In the genomic region with DNA sequence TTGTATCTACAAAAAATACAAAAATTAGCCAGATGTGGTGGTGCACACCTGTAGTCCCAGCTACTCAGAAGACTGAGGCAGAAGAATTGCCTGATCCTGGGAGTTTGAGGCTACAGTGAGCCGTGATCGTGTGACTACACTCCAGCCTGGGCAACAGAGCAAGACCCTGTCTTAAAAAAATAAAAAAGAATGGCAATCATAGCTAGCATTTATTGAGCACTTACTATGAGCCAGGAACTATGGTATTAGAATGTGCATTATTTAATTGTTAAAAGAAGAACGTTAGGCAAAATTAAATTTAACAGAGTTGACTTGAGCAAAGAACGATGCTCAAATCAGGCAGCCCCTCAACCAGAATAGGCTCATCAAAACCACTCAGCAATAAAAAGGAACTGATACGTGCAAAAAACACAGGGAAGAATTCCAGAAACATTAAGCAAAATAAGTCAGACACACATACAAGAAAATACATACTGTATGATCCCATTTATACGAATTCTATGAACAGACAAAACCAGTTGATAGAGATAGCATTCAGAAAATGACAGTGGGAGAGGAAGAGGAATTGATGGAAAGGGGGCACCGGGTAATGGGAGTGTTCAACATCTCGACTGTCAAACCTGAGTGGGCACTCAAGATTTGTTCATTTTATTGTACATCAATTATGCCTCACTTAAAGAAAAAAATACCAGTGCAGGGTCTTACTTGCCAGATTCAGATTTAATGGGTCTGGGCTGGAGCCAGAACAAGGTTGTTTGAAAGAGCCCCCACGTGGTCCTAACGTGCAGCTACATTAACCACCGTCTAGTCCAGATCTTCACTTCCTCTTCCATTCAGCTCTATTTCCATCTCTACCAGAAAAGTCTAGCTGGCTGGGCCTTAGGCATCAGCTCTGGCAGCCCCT, we compare ENCODE assay signal across 8 cellular contexts. TPM values are rescaled to one million over a fixed set of nuclear protein-coding genes. Genes with fewer than 3 reads are reported as not detected.
DNase-seq lines count a peak whose midpoint lies in the region; ATAC-seq and TF ChIP-seq lines count a peak whose summit lies in the region.

No MANE protein-coding gene starts in this region.

- no peak for TF ChIP-seq EP300 in SK-N-SH (IDR thresholded peaks at IDR 0.05; ENCODE audit: borderline replicate concordance in 1 of 2, low read depth in 1 of 2, low read length in 1 of 2)

- POLR2A ChIA-PET in SK-N-SH (lab: Yijun Ruan, JAX): no interaction called here

- H3K36me3 ChIP-seq in SK-N-SH (replicated peaks in 1 of 2; ENCODE audit: control insufficient read depth in 1 of 2, insufficient read depth in 2 of 2, low read length in 1 of 2) (no peaks in the 10 kb centered on the region), RWPE2 (ENCODE audit: low read depth) (peaks cover 91% of the 10 kb centered on the region)

- no peaks in the 10 kb centered on the region for H3K79me2 ChIP-seq in SK-N-SH (ENCODE audit: insufficient read depth)

- no peaks in the 10 kb centered on the region for H4K20me1 ChIP-seq in SK-N-SH (ENCODE audit: insufficient read depth)

- H3K4me2 ChIP-seq in SK-N-SH: no peak overlapping the region

- H3K9ac ChIP-seq in SK-N-SH: no peak overlapping the region

- peaks cover 22% of the 10 kb centered on the region for H3F3A ChIP-seq in SK-N-SH (replicated peaks; ENCODE audit: insufficient read depth)

- CTCF ChIA-PET in SK-N-SH (lab: Yijun Ruan, JAX): interaction anchor here (1.1 to 2.4 kb wide), 2 partner anchors 17 to 28 kb away, joined by 3 to 6 read pairs; no protein-coding TSS in a partner anchor

- TF ChIP-seq RAD21 in SK-N-SH (IDR thresholded peaks at IDR 0.05; ENCODE audit: low read length): peak; percentile 33

- peak; percentile 40 for TF ChIP-seq CTCF in SK-N-SH (IDR thresholded peaks at IDR 0.05)
- peak; percentile 27 for TF ChIP-seq CTCF in RWPE2 (IDR thresholded peaks at IDR 0.05; ENCODE audit: poor library complexity, severe bottlenecking)
- peak; percentile 18 for TF ChIP-seq CTCF in coronary artery (IDR thresholded peaks at IDR 0.05)
- TF ChIP-seq CTCF in retinal pigment epithelial cell (conservative IDR thresholded peaks at IDR 0.05; ENCODE audit: low read depth, low read length): peak; percentile 28

- H3K27me3 ChIP-seq in SK-N-SH (ENCODE audit: insufficient read depth): no peaks in the 10 kb centered on the region
- no peaks in the 10 kb centered on the region for H3K27me3 ChIP-seq in RWPE2 (ENCODE audit: insufficient read depth, poor library complexity, severe bottlenecking)

- no peaks in the 10 kb centered on the region for H3K9me2 ChIP-seq in SK-N-SH

- H3K9me3 ChIP-seq in SK-N-SH: no peaks in the 10 kb centered on the region
- H3K9me3 ChIP-seq in RWPE2 (ENCODE audit: severe bottlenecking): no peaks in the 10 kb centered on the region

- 66% methylated on average over 11 of the region's 11 CpGs for WGBS in SK-N-SH (ENCODE audit: low lambda C conversion rate)

- DNase-seq in SK-N-SH: peak; percentile 55
- DNase-seq in RWPE2 (ENCODE audit: low spot score): no peak
- no peak for DNase-seq in coronary artery (ENCODE audit: low spot score)
- DNase-seq in retinal pigment epithelial cell (ENCODE audit: low read depth): no peak
- DNase-seq in NCI-H510A treated with DMSO at 0.1 percent for 48 hours (lab: John Stamatoyannopoulos, UW): no peak

- H3K27ac ChIP-seq in SK-N-SH (ENCODE audit: low read depth in 2 of 2, low read length in 1 of 2) (no peak overlapping the region), RWPE2 (ENCODE audit: poor library complexity, severe bottlenecking) (peak overlapping the region; percentile 100), coronary artery (no peak overlapping the region)

- H2AFZ ChIP-seq in SK-N-SH (ENCODE audit: low read depth): no peak overlapping the region

- H3K4me3 ChIP-seq in SK-N-SH (ENCODE audit: low read depth in 2 of 2, low read length in 1 of 2) (no peak overlapping the region), RWPE2 (ENCODE audit: severe bottlenecking) (no peak overlapping the region), coronary artery (no peak overlapping the region), retinal pigment epithelial cell (ENCODE audit: low read length) (no peak overlapping the region)

- ATAC-seq in SK-N-SH treated with all-trans-retinoic acid at 6 μM for 48 hours (no peak), HG02884 (IDR thresholded peaks at IDR 0.05; ENCODE audit: unreplicated experiment) (peak; percentile 63), RWPE2 (ENCODE audit: low read depth) (no peak), HG03039 (IDR thresholded peaks at IDR 0.05; ENCODE audit: unreplicated experiment) (no peak)

- H3K4me1 ChIP-seq in SK-N-SH (ENCODE audit: control insufficient read depth in 1 of 2, insufficient read depth in 2 of 2, low read depth in 1 of 2, low read length in 1 of 2): peaks cover 3 to 18% of the 10 kb centered on the region in 2 experiments; a peak in 3 of 4 replicates
- H3K4me1 ChIP-seq in RWPE2 (ENCODE audit: insufficient read depth, poor library complexity, severe bottlenecking): peaks cover 78% of the 10 kb centered on the region

TF ChIP-seq in SK-N-SH, 30 proteins besides CTCF, POLR2A, EP300 and RAD21:
- TF ChIP-seq SMC3 (IDR thresholded peaks at IDR 0.05; ENCODE audit: low read depth, low read length) (0 out of 2 replicates have a peak, but pooled peaks have one; percentile 7), NFIC (IDR thresholded peaks at IDR 0.05; ENCODE audit: borderline replicate concordance) (no peak)

TF ChIP-seq in SK-N-SH treated with all-trans-retinoic acid at 6 μM for 48 hours, 23 proteins besides CTCF, POLR2A, EP300 and RAD21 (continues in another document):
- TF ChIP-seq, protein P1, sequence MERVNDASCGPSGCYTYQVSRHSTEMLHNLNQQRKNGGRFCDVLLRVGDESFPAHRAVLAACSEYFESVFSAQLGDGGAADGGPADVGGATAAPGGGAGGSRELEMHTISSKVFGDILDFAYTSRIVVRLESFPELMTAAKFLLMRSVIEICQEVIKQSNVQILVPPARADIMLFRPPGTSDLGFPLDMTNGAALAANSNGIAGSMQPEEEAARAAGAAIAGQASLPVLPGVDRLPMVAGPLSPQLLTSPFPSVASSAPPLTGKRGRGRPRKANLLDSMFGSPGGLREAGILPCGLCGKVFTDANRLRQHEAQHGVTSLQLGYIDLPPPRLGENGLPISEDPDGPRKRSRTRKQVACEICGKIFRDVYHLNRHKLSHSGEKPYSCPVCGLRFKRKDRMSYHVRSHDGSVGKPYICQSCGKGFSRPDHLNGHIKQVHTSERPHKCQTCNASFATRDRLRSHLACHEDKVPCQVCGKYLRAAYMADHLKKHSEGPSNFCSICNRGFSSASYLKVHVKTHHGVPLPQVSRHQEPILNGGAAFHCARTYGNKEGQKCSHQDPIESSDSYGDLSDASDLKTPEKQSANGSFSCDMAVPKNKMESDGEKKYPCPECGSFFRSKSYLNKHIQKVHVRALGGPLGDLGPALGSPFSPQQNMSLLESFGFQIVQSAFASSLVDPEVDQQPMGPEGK (CRISPR knock-in tag; IDR thresholded peaks at IDR 0.05; ENCODE audit: borderline replicate concordance): no peak
- TF ChIP-seq RARB (CRISPR knock-in tag; IDR thresholded peaks at IDR 0.05): no peak
- TF ChIP-seq ZNF70 (CRISPR knock-in tag; IDR thresholded peaks at IDR 0.05): no peak
- TF ChIP-seq ZNF8 (CRISPR knock-in tag; IDR thresholded peaks at IDR 0.05): no peak
- TF ChIP-seq, protein P2, sequence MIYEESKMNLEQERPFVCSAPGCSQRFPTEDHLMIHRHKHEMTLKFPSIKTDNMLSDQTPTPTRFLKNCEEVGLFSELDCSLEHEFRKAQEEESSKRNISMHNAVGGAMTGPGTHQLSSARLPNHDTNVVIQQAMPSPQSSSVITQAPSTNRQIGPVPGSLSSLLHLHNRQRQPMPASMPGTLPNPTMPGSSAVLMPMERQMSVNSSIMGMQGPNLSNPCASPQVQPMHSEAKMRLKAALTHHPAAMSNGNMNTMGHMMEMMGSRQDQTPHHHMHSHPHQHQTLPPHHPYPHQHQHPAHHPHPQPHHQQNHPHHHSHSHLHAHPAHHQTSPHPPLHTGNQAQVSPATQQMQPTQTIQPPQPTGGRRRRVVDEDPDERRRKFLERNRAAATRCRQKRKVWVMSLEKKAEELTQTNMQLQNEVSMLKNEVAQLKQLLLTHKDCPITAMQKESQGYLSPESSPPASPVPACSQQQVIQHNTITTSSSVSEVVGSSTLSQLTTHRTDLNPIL (CRISPR knock-in tag; IDR thresholded peaks at IDR 0.05; ENCODE audit: low read depth): no peak
- no peak for TF ChIP-seq TCF4 (CRISPR knock-in tag; IDR thresholded peaks at IDR 0.05; ENCODE audit: borderline replicate concordance)
- TF ChIP-seq ISL1 (CRISPR knock-in tag; IDR thresholded peaks at IDR 0.05): no peak
- no peak for TF ChIP-seq ZFP3 (CRISPR knock-in tag; IDR thresholded peaks at IDR 0.05)
- TF ChIP-seq SNAI2 (CRISPR knock-in tag; IDR thresholded peaks at IDR 0.05): no peak
- TF ChIP-seq, protein P3, sequence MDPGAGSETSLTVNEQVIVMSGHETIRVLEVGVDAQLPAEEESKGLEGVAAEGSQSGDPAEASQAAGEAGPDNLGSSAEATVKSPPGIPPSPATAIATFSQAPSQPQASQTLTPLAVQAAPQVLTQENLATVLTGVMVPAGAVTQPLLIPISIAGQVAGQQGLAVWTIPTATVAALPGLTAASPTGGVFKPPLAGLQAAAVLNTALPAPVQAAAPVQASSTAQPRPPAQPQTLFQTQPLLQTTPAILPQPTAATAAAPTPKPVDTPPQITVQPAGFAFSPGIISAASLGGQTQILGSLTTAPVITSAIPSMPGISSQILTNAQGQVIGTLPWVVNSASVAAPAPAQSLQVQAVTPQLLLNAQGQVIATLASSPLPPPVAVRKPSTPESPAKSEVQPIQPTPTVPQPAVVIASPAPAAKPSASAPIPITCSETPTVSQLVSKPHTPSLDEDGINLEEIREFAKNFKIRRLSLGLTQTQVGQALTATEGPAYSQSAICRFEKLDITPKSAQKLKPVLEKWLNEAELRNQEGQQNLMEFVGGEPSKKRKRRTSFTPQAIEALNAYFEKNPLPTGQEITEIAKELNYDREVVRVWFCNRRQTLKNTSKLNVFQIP (CRISPR knock-in tag; IDR thresholded peaks at IDR 0.05; ENCODE audit: borderline replicate concordance, low read depth): no peak

RNA-seq across cellular contexts. Expression of a gene that starts 8.0 kb away (rescaled TPM):
- 0.71 and 1.6 TPM in 2 replicates for polyA plus RNA-seq in SK-N-SH (2012; rRNA removed)
- 0.97 and 0.98 TPM in 2 replicates for polyA plus RNA-seq in SK-N-SH (2012; cell fraction: cytosol; rRNA removed)
- polyA plus RNA-seq in SK-N-SH (2012; cell fraction: nucleus; rRNA removed): 1.2 and 1.6 TPM in 2 replicates

RNA-seq across cellular contexts. Expression of a gene that starts 16.6 kb away (rescaled TPM):
- 0.10 and 0.12 TPM in 2 replicates for polyA plus RNA-seq in SK-N-SH (2012; rRNA removed)
- 0.03 and 0.06 TPM in 2 replicates for polyA plus RNA-seq in SK-N-SH (2012; cell fraction: cytosol; rRNA removed)
- 0.32 and 0.73 TPM in 2 replicates for polyA plus RNA-seq in SK-N-SH (2012; cell fraction: nucleus; rRNA removed)

RNA-seq across cellular contexts. Expression of a gene that starts 25.4 kb away (rescaled TPM):
- polyA plus RNA-seq in SK-N-SH (2012; rRNA removed): 68.3 and 92.9 TPM in 2 replicates
- 86.7 and 93.2 TPM in 2 replicates for polyA plus RNA-seq in SK-N-SH (2012; cell fraction: cytosol; rRNA removed)
- polyA plus RNA-seq in SK-N-SH (2012; cell fraction: nucleus; rRNA removed): 72.6 and 75.2 TPM in 2 replicates

RNA-seq across cellular contexts. Expression of a gene that starts 56.8 kb away (rescaled TPM):
- 0.15 and 0.20 TPM in 2 replicates for polyA plus RNA-seq in SK-N-SH (2012; rRNA removed)
- polyA plus RNA-seq in SK-N-SH (2012; cell fraction: cytosol; rRNA removed): 0.10 and 0.13 TPM in 2 replicates
- 0.27 and 0.68 TPM in 2 replicates for polyA plus RNA-seq in SK-N-SH (2012; cell fraction: nucleus; rRNA removed)
